Comparison of ENCODE assay signal across 18 cellular contexts in the genomic region with DNA sequence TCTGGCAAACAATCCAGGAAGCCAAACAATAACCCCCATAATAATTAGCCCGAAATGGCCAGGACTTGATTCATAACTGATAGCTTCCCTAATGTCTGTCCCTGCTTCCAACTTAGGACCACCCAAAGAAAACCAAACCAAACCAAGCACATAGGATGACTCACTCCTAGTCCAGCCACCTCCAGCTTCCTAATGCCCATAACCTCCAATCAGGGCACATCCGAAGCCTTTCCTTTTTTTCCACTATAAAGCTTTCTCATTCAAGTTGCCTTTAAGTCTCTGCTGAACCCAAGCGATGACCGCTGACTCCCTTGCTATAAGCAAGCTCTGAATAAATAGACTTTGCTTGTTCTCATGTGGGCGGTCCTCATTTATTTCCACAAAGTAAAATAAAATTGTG. TPM values are rescaled to one million over a fixed set of nuclear protein-coding genes. Genes with fewer than 3 reads are reported as not detected.
DNase-seq lines count a peak whose midpoint lies in the region; ATAC-seq and TF ChIP-seq lines count a peak whose summit lies in the region.
"Had no signal": no experiment of that assay in that cellular context is flagged by ENCODE, and none has a peak within 500 bp of the region (broad histone marks: within the 10 kb centered on the region; RNA-seq: fewer than 3 reads in every experiment).

No MANE protein-coding gene starts in this region.

- TF ChIP-seq CTCF in Calu3 (IDR thresholded peaks at IDR 0.05; ENCODE audit: unreplicated experiment): no peak
- no peak for TF ChIP-seq CTCF in IMR-90 (conservative IDR thresholded peaks at IDR 0.05; ENCODE audit: low read depth, low read length)
- TF ChIP-seq CTCF in smooth muscle cell (IDR thresholded peaks at IDR 0.05; ENCODE audit: borderline replicate concordance, insufficient read depth, poor library complexity, severe bottlenecking): no peak

- no peak overlapping the region for H4K8ac ChIP-seq in IMR-90 (ENCODE audit: low read depth in 2 of 2, low read length in 2 of 2)

- H3K4me1 ChIP-seq in IMR-90 (ENCODE audit: control insufficient read depth, insufficient read depth, low read length): peaks cover 10% of the 10 kb centered on the region
- H3K4me1 ChIP-seq in smooth muscle cell (ENCODE audit: low read depth): no peaks in the 10 kb centered on the region

- intact Hi-C loops in Calu3 (cut with micrococcal nuclease; ENCODE audit: unreplicated experiment): loop anchor here (1.0 to 5.0 kb wide), 2 partner anchors 33 to 37 kb away; no protein-coding TSS in a partner anchor
- intact Hi-C loops in IMR-90 (cut with micrococcal nuclease): no loop called here

- H3K4me1 Mint-ChIP-seq in Calu3 (ENCODE audit: low read depth, unreplicated experiment): peaks cover 48% of the 10 kb centered on the region

- no peaks in the 10 kb centered on the region for H3K79me2 ChIP-seq in smooth muscle cell (ENCODE audit: low read depth)

- H3K14ac ChIP-seq in IMR-90 (replicated peaks; ENCODE audit: low read depth, low read length): no peak overlapping the region

- no peak overlapping the region for H2BK20ac ChIP-seq in IMR-90 (ENCODE audit: low read depth, low read length)

- DNase-seq in Calu3: peak; percentile 20
- no peak for DNase-seq in IMR-90
- DNase-seq in dermis blood vessel endothelial cell: peak; percentile 44
- DNase-seq in smooth muscle cell (lab: John Stamatoyannopoulos, UW; ENCODE audit: unreplicated experiment): no peak
- no peak for DNase-seq in NCI-H1417 treated with DMSO at 0.1 percent for 48 hours (lab: John Stamatoyannopoulos, UW)
- DNase-seq in activated CD8-positive, alpha-beta memory T cell treated with anti-CD3 and anti-CD28 coated beads, Interleukin-2, amount 50 U/mL, for 48 hours: no peak
- no peak for DNase-seq in activated CD8-positive, alpha-beta memory T cell treated with anti-CD3 and anti-CD28 coated beads for 24 hours
- DNase-seq: CD4-positive, alpha-beta memory T cell; GOT3; H7; HFFc6; Karpas-422; KBM-7 had no signal

- peak overlapping the region; percentile 48 for H3K4me3 Mint-ChIP-seq in Calu3 (ENCODE audit: low read depth, unreplicated experiment)
- H3K4me3 Mint-ChIP-seq: CD14-positive monocyte; CD4-positive, alpha-beta memory T cell; HFFc6; IgD-negative memory B cell had no signal

- H3K56ac ChIP-seq in IMR-90 (ENCODE audit: extremely low read depth, insufficient read depth, low read length): no peak overlapping the region

- 0 out of 2 replicates have a peak overlapping the region, but pooled peaks have one; percentile 2 for H3K4ac ChIP-seq in IMR-90 (ENCODE audit: low read depth, low read length)

- H3K23ac ChIP-seq in IMR-90 (ENCODE audit: low read depth, low read length): peak overlapping the region; percentile 73

- ATAC-seq in IMR-90 (ENCODE audit: low read depth): no peak
- ATAC-seq in HG02798 (IDR thresholded peaks at IDR 0.05; ENCODE audit: poor library complexity, unreplicated experiment): no peak
- ATAC-seq: HCT116 had no signal

- H3K4me2 ChIP-seq in IMR-90 (ENCODE audit: low read depth, low read length): no peak overlapping the region
- peak overlapping the region; percentile 35 for H3K4me2 ChIP-seq in smooth muscle cell
- H3K4me2 ChIP-seq: BLaER1 had no signal

- no peaks in the 10 kb centered on the region for H3K9me3 ChIP-seq in IMR-90 (ENCODE audit: control insufficient read depth, insufficient read depth, low read length)
- H3K9me3 ChIP-seq in smooth muscle cell (replicated peaks; ENCODE audit: low read depth): no peaks in the 10 kb centered on the region
- H3K9me3 ChIP-seq: BLaER1 had no signal

- TF ChIP-seq RAD21 in IMR-90 (IDR thresholded peaks at IDR 0.05; ENCODE audit: low read length): no peak

- no peak overlapping the region for H2AK5ac ChIP-seq in IMR-90 (ENCODE audit: low read depth, low read length)

- H3K9me3 Mint-ChIP-seq in Calu3 (ENCODE audit: low read depth, unreplicated experiment): no peaks in the 10 kb centered on the region
- H3K9me3 Mint-ChIP-seq: CD14-positive monocyte; CD4-positive, alpha-beta memory T cell; HFFc6; IgD-negative memory B cell had no signal

- no peaks in the 10 kb centered on the region for H3K27me3 Mint-ChIP-seq in Calu3 (ENCODE audit: unreplicated experiment)
- H3K27me3 Mint-ChIP-seq: CD4-positive, alpha-beta memory T cell; IgD-negative memory B cell had no signal

- BruUV-seq in Calu3 (replicated peaks; lab: Mats Ljungman, UMichigan): no TSS peak
- BruUV-seq in IMR-90 (replicated peaks; lab: Mats Ljungman, UMichigan): no TSS peak

- WGBS in IMR-90 (ENCODE audit: extremely low coverage in 2 of 2, insufficient read length in 1 of 2), 2 experiments: no CpG with 5 or more reads among the region's 5 CpGs
- 51% methylated on average over 5 of the region's 5 CpGs for WGBS in smooth muscle cell (ENCODE audit: low lambda C conversion rate)

- peaks cover 13% of the 10 kb centered on the region for H3K9me1 ChIP-seq in IMR-90 (ENCODE audit: insufficient read depth, low read length)

- in situ Hi-C loops in IMR-90 (cut with MboI; ENCODE audit: low sequenced_read_pairs): no loop called here

- H2AFZ ChIP-seq in IMR-90 (replicated peaks; ENCODE audit: low read length, poor library complexity) (no peak overlapping the region), smooth muscle cell (ENCODE audit: low read depth) (no peak overlapping the region)

- H3K27me3 ChIP-seq in IMR-90 (ENCODE audit: control insufficient read depth, insufficient read depth, low read length) (no peaks in the 10 kb centered on the region), smooth muscle cell (ENCODE audit: low read depth) (no peaks in the 10 kb centered on the region)
- H3K27me3 ChIP-seq: BLaER1 had no signal

- POLR2A ChIA-PET in IMR-90 (lab: Charles Lee; ENCODE audit: unreplicated experiment): no interaction called here

- H4K5ac ChIP-seq in IMR-90 (ENCODE audit: low read depth, low read length): no peak overlapping the region

- H2AK9ac ChIP-seq in IMR-90 (replicated peaks; ENCODE audit: low read depth, low read length, poor library complexity): no peak overlapping the region

- dilution Hi-C loops in IMR-90 (cut with HindIII; ENCODE audit: low sequenced_read_pairs, unreplicated experiment): no loop called here

- H2BK5ac ChIP-seq in IMR-90 (ENCODE audit: low read depth, low read length, poor library complexity, severe bottlenecking): no peak overlapping the region

- TF ChIP-seq POLR2A in IMR-90 (IDR thresholded peaks at IDR 0.05; ENCODE audit: low read depth, low read length): no peak

- H4K20me1 ChIP-seq in IMR-90 (ENCODE audit: insufficient read depth, low read length) (no peaks in the 10 kb centered on the region; the same call in 1 of the 2 replicates), smooth muscle cell (ENCODE audit: low read depth) (peaks cover 16% of the 10 kb centered on the region)
- H4K20me1 ChIP-seq: BLaER1 had no signal

- H3K36me3 ChIP-seq in IMR-90 (ENCODE audit: control insufficient read depth, insufficient read depth, low read length): peaks cover 20% of the 10 kb centered on the region
- H3K36me3 ChIP-seq in smooth muscle cell (ENCODE audit: low read depth): peaks cover 12% of the 10 kb centered on the region

- peak overlapping the region; percentile 93 for H3K27ac Mint-ChIP-seq in Calu3 (ENCODE audit: unreplicated experiment)
- H3K27ac Mint-ChIP-seq: CD14-positive monocyte, HFFc6, IgD-negative memory B cell had no signal

- H2BK120ac ChIP-seq in IMR-90 (ENCODE audit: low read depth, low read length): peak overlapping the region; percentile 27; the same call in 1 of the 2 replicates

- H3K36me3 Mint-ChIP-seq in Calu3 (ENCODE audit: insufficient read depth, unreplicated experiment): peaks cover 33% of the 10 kb centered on the region

- H4K91ac ChIP-seq in IMR-90 (ENCODE audit: insufficient read depth, low read depth, low read length): no peak overlapping the region

- peaks cover 7 to 8% of the 10 kb centered on the region in 2 experiments; a peak in 3 of 4 replicates for H3K79me1 ChIP-seq in IMR-90 (ENCODE audit: low read depth in 1 of 2, low read length in 2 of 2)

- peaks cover 12% of the 10 kb centered on the region for H3F3A ChIP-seq in smooth muscle cell (ENCODE audit: low read depth)

- H3K9ac ChIP-seq in IMR-90 (ENCODE audit: low read depth, low read length) (no peak overlapping the region), smooth muscle cell (ENCODE audit: low read depth) (no peak overlapping the region)
- H3K9ac ChIP-seq: BLaER1 had no signal

- H2BK15ac ChIP-seq in IMR-90 (ENCODE audit: low read depth, low read length): no peak overlapping the region

- CTCF ChIA-PET in Calu3 (lab: Charles Lee) (interaction anchor here (1.0 kb wide), 1 partner anchor 11 kb away, joined by 3 read pairs; no protein-coding TSS in a partner anchor), IMR-90 (lab: Yijun Ruan, JAX) (no interaction called here)

- no peak overlapping the region for H3K27ac ChIP-seq in IMR-90 (ENCODE audit: insufficient read depth, low read length)
- no peak overlapping the region for H3K27ac ChIP-seq in smooth muscle cell (ENCODE audit: low read depth)
- H3K27ac ChIP-seq: BLaER1 had no signal

- H3K4me3 ChIP-seq in IMR-90 (ENCODE audit: insufficient read depth, low read depth, low read length) (no peak overlapping the region), smooth muscle cell (no peak overlapping the region)
- H3K4me3 ChIP-seq: BLaER1 had no signal

- peak overlapping the region; percentile 12; the same call in 1 of the 2 replicates for H3K18ac ChIP-seq in IMR-90 (ENCODE audit: low read depth, low read length)

TF ChIP-seq in IMR-90, 13 proteins besides CTCF, POLR2A, EP300 and RAD21 (continues in another document):
- TF ChIP-seq RFX5 (IDR thresholded peaks at IDR 0.05; ENCODE audit: low read depth, low read length) (no peak), CHD1 (IDR thresholded peaks at IDR 0.05; ENCODE audit: low read depth, low read length) (no peak), NFE2L2 (IDR thresholded peaks at IDR 0.05; ENCODE audit: low read depth, low read length) (no peak), RCOR1 (IDR thresholded peaks at IDR 0.05; ENCODE audit: insufficient replicate concordance, low read length) (no peak), MAZ (IDR thresholded peaks at IDR 0.05; ENCODE audit: borderline replicate concordance, low read depth, low read length) (no peak)

RNA-seq across cellular contexts. Expression of a gene that starts 40.4 kb away (rescaled TPM):
- 50.7 and 63.4 TPM in 2 replicates for total RNA-seq in Calu3 (2022)
- 22.6 and 26.1 TPM in 2 replicates for total RNA-seq in IMR-90 (2012; rRNA removed)
- 15.9 and 17.2 TPM in 2 replicates for polyA plus RNA-seq in IMR-90 (2012; rRNA removed)
- polyA plus RNA-seq in IMR-90 (2012; cell fraction: cytosol; rRNA removed): 6.9 and 12.9 TPM in 2 replicates
- polyA plus RNA-seq in IMR-90 (2012; cell fraction: nucleus; rRNA removed; ENCODE audit: low replicate concordance): 53.8 and 63.1 TPM in 2 replicates
- 0.51 and 0.60 TPM in 2 replicates for total RNA-seq in dermis blood vessel endothelial cell
- 12.5 and 18.2 TPM in 2 replicates for total RNA-seq in smooth muscle cell
- 4.7 and 8.1 TPM in 2 replicates for polyA plus RNA-seq in smooth muscle cell

Comparison
In these comparisons a context has a peak if more than half of its experiments do, and no peak if none do; other contexts are left out.
1. DNase-seq: peak in Calu3 (single experiment) and dermis blood vessel endothelial cell (single experiment); none in IMR-90 (single experiment), smooth muscle cell (single experiment), NCI-H1417 treated with DMSO at 0.1 percent for 48 hours (single experiment), activated CD8-positive, alpha-beta memory T cell treated with anti-CD3 and anti-CD28 coated beads, Interleukin-2, amount 50 U/mL, for 48 hours (single experiment) and activated CD8-positive, alpha-beta memory T cell treated with anti-CD3 and anti-CD28 coated beads for 24 hours (single experiment).